6 cellular contexts compared by ENCODE assay signal in the genomic region with DNA sequence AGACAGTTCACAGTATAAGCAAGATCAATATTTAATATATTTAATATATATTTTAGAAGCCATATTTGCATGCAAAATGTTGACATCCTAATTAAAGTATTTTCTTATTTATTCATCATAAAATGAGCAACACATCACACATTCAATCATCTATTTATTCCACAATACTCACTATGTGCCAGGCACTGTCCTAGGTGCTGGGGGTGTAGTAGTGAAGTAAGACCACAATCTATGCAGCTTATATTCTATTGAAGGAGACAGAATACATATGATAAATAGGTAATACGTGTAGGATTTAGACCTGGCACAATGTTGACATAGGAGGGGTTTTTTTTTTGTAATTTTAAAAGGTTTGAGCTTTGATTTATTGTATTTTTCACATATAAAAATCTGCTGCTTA.
"Had no signal": no experiment of that assay in that cellular context is flagged by ENCODE, and none has a peak within 500 bp of the region (broad histone marks: within the 10 kb centered on the region; RNA-seq: fewer than 3 reads in every experiment).

No MANE protein-coding gene starts in this region.

- H3K9ac ChIP-seq: KMS-11 had no signal

- DNase-seq: IMR-90, KBM-7, KG1 had no signal

- H3K4me3 ChIP-seq: K562 had no signal

- H3K27ac ChIP-seq: HL-60, KMS-11 had no signal
